In the genomic region with DNA sequence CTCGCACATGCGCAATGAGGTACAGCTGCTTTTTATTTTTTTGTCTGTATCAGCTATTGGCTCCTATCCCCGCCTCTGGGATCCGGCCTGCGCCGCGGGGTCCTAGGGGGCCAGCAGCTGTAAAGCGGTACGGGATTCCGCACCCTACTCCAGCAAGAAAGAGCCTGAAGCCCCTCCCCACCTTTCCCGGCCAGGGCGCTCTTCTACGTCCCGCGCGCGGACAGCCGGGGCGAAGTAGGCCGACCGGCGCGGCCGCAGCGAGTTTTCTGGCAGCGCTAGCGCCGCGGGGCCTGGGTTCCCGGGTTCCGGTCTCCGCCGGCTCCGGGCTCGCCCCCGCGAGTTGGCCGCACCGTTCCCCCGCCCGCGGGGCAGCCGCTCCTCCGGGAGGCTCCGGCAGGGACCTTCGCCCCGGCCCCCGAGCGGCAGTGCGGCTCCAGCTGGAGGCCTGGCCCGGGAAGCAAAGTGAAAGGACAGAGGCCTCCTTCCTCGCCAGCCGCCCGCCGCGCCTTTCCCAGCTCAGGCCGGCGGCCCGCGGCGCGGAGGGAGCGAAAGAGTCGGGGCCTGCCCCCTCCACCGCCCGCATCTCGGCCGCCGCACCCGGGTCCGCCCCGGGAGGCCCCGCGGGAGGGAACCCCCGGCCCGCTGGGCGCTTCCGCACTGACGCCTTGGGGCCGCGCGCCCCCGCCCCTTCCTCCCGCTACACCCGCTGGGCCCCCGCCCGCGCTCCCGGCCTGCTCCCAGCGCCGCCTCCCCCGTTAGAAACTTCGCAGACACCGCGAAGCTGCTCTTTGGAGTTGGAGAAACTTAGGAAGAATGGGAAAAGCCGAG, we compare ENCODE assay signal across 1 cellular context.
TF ChIP-seq lines count a peak whose summit lies in the region.

No MANE protein-coding gene starts in this region.

TF ChIP-seq in K562, 482 proteins besides CTCF, POLR2A, EP300 and RAD21 (continued from another document and continues in another):
- TF ChIP-seq, protein P1, sequence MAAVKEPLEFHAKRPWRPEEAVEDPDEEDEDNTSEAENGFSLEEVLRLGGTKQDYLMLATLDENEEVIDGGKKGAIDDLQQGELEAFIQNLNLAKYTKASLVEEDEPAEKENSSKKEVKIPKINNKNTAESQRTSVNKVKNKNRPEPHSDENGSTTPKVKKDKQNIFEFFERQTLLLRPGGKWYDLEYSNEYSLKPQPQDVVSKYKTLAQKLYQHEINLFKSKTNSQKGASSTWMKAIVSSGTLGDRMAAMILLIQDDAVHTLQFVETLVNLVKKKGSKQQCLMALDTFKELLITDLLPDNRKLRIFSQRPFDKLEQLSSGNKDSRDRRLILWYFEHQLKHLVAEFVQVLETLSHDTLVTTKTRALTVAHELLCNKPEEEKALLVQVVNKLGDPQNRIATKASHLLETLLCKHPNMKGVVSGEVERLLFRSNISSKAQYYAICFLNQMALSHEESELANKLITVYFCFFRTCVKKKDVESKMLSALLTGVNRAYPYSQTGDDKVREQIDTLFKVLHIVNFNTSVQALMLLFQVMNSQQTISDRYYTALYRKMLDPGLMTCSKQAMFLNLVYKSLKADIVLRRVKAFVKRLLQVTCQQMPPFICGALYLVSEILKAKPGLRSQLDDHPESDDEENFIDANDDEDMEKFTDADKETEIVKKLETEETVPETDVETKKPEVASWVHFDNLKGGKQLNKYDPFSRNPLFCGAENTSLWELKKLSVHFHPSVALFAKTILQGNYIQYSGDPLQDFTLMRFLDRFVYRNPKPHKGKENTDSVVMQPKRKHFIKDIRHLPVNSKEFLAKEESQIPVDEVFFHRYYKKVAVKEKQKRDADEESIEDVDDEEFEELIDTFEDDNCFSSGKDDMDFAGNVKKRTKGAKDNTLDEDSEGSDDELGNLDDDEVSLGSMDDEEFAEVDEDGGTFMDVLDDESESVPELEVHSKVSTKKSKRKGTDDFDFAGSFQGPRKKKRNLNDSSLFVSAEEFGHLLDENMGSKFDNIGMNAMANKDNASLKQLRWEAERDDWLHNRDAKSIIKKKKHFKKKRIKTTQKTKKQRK (IDR thresholded peaks at IDR 0.05; ENCODE audit: borderline replicate concordance, low read depth, low read length) = no peak
- TF ChIP-seq, protein P2, sequence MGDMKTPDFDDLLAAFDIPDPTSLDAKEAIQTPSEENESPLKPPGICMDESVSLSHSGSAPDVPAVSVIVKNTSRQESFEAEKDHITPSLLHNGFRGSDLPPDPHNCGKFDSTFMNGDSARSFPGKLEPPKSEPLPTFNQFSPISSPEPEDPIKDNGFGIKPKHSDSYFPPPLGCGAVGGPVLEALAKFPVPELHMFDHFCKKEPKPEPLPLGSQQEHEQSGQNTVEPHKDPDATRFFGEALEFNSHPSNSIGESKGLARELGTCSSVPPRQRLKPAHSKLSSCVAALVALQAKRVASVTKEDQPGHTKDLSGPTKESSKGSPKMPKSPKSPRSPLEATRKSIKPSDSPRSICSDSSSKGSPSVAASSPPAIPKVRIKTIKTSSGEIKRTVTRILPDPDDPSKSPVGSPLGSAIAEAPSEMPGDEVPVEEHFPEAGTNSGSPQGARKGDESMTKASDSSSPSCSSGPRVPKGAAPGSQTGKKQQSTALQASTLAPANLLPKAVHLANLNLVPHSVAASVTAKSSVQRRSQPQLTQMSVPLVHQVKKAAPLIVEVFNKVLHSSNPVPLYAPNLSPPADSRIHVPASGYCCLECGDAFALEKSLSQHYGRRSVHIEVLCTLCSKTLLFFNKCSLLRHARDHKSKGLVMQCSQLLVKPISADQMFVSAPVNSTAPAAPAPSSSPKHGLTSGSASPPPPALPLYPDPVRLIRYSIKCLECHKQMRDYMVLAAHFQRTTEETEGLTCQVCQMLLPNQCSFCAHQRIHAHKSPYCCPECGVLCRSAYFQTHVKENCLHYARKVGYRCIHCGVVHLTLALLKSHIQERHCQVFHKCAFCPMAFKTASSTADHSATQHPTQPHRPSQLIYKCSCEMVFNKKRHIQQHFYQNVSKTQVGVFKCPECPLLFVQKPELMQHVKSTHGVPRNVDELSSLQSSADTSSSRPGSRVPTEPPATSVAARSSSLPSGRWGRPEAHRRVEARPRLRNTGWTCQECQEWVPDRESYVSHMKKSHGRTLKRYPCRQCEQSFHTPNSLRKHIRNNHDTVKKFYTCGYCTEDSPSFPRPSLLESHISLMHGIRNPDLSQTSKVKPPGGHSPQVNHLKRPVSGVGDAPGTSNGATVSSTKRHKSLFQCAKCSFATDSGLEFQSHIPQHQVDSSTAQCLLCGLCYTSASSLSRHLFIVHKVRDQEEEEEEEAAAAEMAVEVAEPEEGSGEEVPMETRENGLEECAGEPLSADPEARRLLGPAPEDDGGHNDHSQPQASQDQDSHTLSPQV (IDR thresholded peaks at IDR 0.05) = 0 out of 2 replicates have a peak, but pooled peaks have one; percentile 44
- no peak for TF ChIP-seq GABPB1 (CRISPR knock-in tag; IDR thresholded peaks at IDR 0.05)
- no peak for TF ChIP-seq KAT8 (IDR thresholded peaks at IDR 0.05; ENCODE audit: low read depth)
- TF ChIP-seq, protein P3, sequence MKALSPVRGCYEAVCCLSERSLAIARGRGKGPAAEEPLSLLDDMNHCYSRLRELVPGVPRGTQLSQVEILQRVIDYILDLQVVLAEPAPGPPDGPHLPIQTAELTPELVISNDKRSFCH (CRISPR knock-in tag; IDR thresholded peaks at IDR 0.05) = no peak
- TF ChIP-seq, protein P3 (tag; IDR thresholded peaks at IDR 0.05) = peak; percentile 59; the same call in 1 of the 2 replicates
- TF ChIP-seq, protein P4, sequence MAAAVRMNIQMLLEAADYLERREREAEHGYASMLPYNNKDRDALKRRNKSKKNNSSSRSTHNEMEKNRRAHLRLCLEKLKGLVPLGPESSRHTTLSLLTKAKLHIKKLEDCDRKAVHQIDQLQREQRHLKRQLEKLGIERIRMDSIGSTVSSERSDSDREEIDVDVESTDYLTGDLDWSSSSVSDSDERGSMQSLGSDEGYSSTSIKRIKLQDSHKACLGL (CRISPR knock-in tag; IDR thresholded peaks at IDR 0.05; ENCODE audit: borderline replicate concordance, poor library complexity, severe bottlenecking) = no peak
- TF ChIP-seq, protein P5, sequence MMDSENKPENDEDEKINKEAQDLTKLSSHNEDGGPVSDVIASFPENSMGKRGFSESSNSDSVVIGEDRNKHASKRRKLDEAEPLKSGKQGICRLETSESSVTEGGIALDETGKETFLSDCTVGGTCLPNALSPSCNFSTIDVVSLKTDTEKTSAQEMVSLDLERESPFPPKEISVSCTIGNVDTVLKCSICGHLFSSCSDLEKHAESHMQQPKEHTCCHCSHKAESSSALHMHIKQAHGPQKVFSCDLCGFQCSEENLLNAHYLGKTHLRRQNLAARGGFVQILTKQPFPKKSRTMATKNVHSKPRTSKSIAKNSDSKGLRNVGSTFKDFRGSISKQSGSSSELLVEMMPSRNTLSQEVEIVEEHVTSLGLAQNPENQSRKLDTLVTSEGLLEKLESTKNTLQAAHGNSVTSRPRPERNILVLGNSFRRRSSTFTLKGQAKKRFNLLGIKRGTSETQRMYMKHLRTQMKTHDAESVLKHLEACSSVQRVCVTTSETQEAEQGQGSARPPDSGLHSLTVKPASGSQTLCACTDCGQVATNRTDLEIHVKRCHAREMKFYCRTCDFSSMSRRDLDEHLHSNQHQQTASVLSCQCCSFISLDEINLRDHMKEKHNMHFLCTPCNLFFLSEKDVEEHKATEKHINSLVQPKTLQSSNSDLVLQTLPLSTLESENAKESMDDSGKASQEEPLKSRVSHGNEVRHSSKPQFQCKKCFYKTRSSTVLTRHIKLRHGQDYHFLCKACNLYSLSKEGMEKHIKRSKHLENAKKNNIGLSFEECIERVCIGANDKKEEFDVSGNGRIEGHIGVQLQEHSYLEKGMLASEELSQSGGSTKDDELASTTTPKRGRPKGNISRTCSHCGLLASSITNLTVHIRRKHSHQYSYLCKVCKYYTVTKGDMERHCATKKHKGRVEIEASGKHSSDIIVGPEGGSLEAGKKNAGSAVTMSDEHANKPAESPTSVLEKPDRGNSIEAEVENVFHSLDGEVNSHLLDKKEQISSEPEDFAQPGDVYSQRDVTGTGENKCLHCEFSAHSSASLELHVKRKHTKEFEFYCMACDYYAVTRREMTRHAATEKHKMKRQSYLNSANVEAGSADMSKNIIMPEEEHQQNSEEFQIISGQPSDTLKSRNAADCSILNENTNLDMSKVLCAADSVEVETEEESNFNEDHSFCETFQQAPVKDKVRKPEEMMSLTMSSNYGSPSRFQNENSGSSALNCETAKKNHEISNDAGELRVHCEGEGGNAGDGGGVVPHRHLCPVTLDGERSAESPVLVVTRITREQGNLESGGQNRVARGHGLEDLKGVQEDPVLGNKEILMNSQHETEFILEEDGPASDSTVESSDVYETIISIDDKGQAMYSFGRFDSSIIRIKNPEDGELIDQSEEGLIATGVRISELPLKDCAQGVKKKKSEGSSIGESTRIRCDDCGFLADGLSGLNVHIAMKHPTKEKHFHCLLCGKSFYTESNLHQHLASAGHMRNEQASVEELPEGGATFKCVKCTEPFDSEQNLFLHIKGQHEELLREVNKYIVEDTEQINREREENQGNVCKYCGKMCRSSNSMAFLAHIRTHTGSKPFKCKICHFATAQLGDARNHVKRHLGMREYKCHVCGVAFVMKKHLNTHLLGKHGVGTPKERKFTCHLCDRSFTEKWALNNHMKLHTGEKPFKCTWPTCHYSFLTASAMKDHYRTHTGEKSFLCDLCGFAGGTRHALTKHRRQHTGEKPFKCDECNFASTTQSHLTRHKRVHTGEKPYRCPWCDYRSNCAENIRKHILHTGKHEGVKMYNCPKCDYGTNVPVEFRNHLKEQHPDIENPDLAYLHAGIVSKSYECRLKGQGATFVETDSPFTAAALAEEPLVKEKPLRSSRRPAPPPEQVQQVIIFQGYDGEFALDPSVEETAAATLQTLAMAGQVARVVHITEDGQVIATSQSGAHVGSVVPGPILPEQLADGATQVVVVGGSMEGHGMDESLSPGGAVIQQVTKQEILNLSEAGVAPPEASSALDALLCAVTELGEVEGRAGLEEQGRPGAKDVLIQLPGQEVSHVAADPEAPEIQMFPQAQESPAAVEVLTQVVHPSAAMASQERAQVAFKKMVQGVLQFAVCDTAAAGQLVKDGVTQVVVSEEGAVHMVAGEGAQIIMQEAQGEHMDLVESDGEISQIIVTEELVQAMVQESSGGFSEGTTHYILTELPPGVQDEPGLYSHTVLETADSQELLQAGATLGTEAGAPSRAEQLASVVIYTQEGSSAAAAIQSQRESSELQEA (IDR thresholded peaks at IDR 0.05; ENCODE audit: low read depth) = no peak
- TF ChIP-seq, protein P6, sequence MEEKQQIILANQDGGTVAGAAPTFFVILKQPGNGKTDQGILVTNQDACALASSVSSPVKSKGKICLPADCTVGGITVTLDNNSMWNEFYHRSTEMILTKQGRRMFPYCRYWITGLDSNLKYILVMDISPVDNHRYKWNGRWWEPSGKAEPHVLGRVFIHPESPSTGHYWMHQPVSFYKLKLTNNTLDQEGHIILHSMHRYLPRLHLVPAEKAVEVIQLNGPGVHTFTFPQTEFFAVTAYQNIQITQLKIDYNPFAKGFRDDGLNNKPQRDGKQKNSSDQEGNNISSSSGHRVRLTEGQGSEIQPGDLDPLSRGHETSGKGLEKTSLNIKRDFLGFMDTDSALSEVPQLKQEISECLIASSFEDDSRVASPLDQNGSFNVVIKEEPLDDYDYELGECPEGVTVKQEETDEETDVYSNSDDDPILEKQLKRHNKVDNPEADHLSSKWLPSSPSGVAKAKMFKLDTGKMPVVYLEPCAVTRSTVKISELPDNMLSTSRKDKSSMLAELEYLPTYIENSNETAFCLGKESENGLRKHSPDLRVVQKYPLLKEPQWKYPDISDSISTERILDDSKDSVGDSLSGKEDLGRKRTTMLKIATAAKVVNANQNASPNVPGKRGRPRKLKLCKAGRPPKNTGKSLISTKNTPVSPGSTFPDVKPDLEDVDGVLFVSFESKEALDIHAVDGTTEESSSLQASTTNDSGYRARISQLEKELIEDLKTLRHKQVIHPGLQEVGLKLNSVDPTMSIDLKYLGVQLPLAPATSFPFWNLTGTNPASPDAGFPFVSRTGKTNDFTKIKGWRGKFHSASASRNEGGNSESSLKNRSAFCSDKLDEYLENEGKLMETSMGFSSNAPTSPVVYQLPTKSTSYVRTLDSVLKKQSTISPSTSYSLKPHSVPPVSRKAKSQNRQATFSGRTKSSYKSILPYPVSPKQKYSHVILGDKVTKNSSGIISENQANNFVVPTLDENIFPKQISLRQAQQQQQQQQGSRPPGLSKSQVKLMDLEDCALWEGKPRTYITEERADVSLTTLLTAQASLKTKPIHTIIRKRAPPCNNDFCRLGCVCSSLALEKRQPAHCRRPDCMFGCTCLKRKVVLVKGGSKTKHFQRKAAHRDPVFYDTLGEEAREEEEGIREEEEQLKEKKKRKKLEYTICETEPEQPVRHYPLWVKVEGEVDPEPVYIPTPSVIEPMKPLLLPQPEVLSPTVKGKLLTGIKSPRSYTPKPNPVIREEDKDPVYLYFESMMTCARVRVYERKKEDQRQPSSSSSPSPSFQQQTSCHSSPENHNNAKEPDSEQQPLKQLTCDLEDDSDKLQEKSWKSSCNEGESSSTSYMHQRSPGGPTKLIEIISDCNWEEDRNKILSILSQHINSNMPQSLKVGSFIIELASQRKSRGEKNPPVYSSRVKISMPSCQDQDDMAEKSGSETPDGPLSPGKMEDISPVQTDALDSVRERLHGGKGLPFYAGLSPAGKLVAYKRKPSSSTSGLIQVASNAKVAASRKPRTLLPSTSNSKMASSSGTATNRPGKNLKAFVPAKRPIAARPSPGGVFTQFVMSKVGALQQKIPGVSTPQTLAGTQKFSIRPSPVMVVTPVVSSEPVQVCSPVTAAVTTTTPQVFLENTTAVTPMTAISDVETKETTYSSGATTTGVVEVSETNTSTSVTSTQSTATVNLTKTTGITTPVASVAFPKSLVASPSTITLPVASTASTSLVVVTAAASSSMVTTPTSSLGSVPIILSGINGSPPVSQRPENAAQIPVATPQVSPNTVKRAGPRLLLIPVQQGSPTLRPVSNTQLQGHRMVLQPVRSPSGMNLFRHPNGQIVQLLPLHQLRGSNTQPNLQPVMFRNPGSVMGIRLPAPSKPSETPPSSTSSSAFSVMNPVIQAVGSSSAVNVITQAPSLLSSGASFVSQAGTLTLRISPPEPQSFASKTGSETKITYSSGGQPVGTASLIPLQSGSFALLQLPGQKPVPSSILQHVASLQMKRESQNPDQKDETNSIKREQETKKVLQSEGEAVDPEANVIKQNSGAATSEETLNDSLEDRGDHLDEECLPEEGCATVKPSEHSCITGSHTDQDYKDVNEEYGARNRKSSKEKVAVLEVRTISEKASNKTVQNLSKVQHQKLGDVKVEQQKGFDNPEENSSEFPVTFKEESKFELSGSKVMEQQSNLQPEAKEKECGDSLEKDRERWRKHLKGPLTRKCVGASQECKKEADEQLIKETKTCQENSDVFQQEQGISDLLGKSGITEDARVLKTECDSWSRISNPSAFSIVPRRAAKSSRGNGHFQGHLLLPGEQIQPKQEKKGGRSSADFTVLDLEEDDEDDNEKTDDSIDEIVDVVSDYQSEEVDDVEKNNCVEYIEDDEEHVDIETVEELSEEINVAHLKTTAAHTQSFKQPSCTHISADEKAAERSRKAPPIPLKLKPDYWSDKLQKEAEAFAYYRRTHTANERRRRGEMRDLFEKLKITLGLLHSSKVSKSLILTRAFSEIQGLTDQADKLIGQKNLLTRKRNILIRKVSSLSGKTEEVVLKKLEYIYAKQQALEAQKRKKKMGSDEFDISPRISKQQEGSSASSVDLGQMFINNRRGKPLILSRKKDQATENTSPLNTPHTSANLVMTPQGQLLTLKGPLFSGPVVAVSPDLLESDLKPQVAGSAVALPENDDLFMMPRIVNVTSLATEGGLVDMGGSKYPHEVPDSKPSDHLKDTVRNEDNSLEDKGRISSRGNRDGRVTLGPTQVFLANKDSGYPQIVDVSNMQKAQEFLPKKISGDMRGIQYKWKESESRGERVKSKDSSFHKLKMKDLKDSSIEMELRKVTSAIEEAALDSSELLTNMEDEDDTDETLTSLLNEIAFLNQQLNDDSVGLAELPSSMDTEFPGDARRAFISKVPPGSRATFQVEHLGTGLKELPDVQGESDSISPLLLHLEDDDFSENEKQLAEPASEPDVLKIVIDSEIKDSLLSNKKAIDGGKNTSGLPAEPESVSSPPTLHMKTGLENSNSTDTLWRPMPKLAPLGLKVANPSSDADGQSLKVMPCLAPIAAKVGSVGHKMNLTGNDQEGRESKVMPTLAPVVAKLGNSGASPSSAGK (IDR thresholded peaks at IDR 0.05) = peak; percentile 7; the same call in 1 of the 2 replicates
- no peak for TF ChIP-seq ZNF780A (CRISPR knock-in tag; IDR thresholded peaks at IDR 0.05)
- no peak for TF ChIP-seq ZNF324 (CRISPR knock-in tag; IDR thresholded peaks at IDR 0.05)
- TF ChIP-seq SIN3B (IDR thresholded peaks at IDR 0.05; ENCODE audit: low read depth) = peak; percentile 40; the same call in 1 of the 2 replicates
